3 cellular contexts compared by ENCODE assay signal in the genomic region with DNA sequence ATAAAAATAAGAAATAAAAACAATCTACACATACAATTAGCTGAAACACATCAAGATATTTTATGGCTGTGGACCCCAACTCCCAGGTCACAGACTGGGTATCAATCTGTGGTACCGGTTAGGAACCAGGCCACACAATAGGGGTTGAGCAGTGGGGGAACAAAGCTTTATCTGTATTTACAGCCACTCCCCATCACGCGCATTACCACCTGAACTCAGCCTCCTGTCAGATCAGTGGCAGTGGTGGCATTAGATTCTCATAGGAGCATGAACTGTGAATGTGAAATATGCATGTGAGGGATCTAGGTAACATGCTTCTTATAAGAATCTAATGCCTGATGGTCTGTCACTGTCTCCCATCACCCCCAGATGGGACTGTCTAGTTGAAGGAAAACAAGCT.
"Had no signal": no experiment of that assay in that cellular context is flagged by ENCODE, and none has a peak within 500 bp of the region (broad histone marks: within the 10 kb centered on the region; RNA-seq: fewer than 3 reads in every experiment).

No MANE protein-coding gene starts in this region.

- DNase-seq: GDM1, GF-D8 had no signal

- H3K4me3 ChIP-seq: GM12878 had no signal
